21 cellular contexts compared by ENCODE assay signal in genomic region chr10:115998301-115998700, GRCh38.
DNase-seq lines count a peak whose midpoint lies in the region; ATAC-seq and TF ChIP-seq lines count a peak whose summit lies in the region.
"Had no signal": no experiment of that assay in that cellular context is flagged by ENCODE, and none has a peak within 500 bp of the region (broad histone marks: within the 10 kb centered on the region; RNA-seq: fewer than 3 reads in every experiment).

No MANE protein-coding gene starts in this region.

- H3K27me3 ChIP-seq in trophoblast cell (ENCODE audit: insufficient read depth, low read length) (no peaks in the 10 kb centered on the region), Caco-2 (replicated peaks; ENCODE audit: control insufficient read depth, insufficient read depth, low read length) (no peaks in the 10 kb centered on the region)
- H3K27me3 ChIP-seq: BLaER1 treated with 17β-estradiol and CSF1 and Interleukin-3, amounts not matched to agents 10 nM and 100 nM had no signal

- H2BK12ac ChIP-seq in trophoblast cell (ENCODE audit: low read length) = no peak overlapping the region

- H4K8ac ChIP-seq in trophoblast cell (ENCODE audit: low read depth, low read length) = no peak overlapping the region

- H3K4me3 ChIP-seq in iPS-18c (ENCODE audit: insufficient read depth, low read depth, low read length) (peak overlapping the region; percentile 9; the same call in 1 of the 2 replicates), trophoblast cell (ENCODE audit: low read depth, low read length) (no peak overlapping the region), Caco-2 (ENCODE audit: low read depth, low read length) (no peak overlapping the region)
- H3K4me3 ChIP-seq: BLaER1 treated with 17β-estradiol and CSF1 and Interleukin-3, amounts not matched to agents 10 nM and 100 nM had no signal

- no peak overlapping the region for H3K23ac ChIP-seq in trophoblast cell (ENCODE audit: low read length)

- no peak overlapping the region for H3K4ac ChIP-seq in trophoblast cell (ENCODE audit: low read depth, low read length)

- H3K4me3 Mint-ChIP-seq in activated T-helper 17 cell treated with anti-CD3 and anti-CD28 coated beads, Interleukin-2, amount 50 U/mL, for 72 hours = no peak overlapping the region
- H3K4me3 Mint-ChIP-seq in Caco-2 (ENCODE audit: unreplicated experiment) = no peak overlapping the region
- H3K4me3 Mint-ChIP-seq: B cell; CD4-positive, alpha-beta T cell; CD8-positive, alpha-beta T cell had no signal

- H4K12ac ChIP-seq in trophoblast cell (ENCODE audit: low read depth, low read length) = no peak overlapping the region

- H3K4me1 ChIP-seq in trophoblast cell (ENCODE audit: control insufficient read depth in 1 of 2, insufficient read depth in 2 of 2, low read length in 2 of 2) (peaks cover 4 to 10% of the 10 kb centered on the region in 2 experiments), Caco-2 (peaks cover 16% of the 10 kb centered on the region)

- peaks cover 10% of the 10 kb centered on the region for H3K9me3 ChIP-seq in iPS-18c (ENCODE audit: control insufficient read depth, insufficient read depth, low read length)
- peaks cover 6% of the 10 kb centered on the region for H3K9me3 ChIP-seq in trophoblast cell (ENCODE audit: insufficient read depth, low read depth, low read length)
- H3K9me3 ChIP-seq in Caco-2 = no peaks in the 10 kb centered on the region; the same call in 1 of the 2 replicates

- CTCF ChIA-PET in Caco-2 (lab: Charles Lee) = no interaction called here

- H3K14ac ChIP-seq in trophoblast cell (ENCODE audit: low read length) = no peak overlapping the region

- no peaks in the 10 kb centered on the region for H3K79me1 ChIP-seq in trophoblast cell (ENCODE audit: low read length)

- no peak overlapping the region for H2AFZ ChIP-seq in trophoblast cell (ENCODE audit: insufficient read depth, low read length, poor library complexity)

- no CpG with 5 or more reads among the region's 2 CpGs for WGBS in trophoblast cell (ENCODE audit: extremely low coverage, insufficient coverage, insufficient read length)

- H3K36me3 Mint-ChIP-seq in activated T-helper 17 cell treated with anti-CD3 and anti-CD28 coated beads, Interleukin-2, amount 50 U/mL, for 72 hours (ENCODE audit: low read depth) = no peaks in the 10 kb centered on the region
- H3K36me3 Mint-ChIP-seq in Caco-2 (ENCODE audit: insufficient read depth, unreplicated experiment) = no peaks in the 10 kb centered on the region
- H3K36me3 Mint-ChIP-seq: CD8-positive, alpha-beta T cell had no signal

- no peaks in the 10 kb centered on the region for H3K4me1 Mint-ChIP-seq in activated T-helper 17 cell treated with anti-CD3 and anti-CD28 coated beads, Interleukin-2, amount 50 U/mL, for 72 hours
- H3K4me1 Mint-ChIP-seq in Caco-2 (ENCODE audit: low read depth, unreplicated experiment) = peaks cover 12% of the 10 kb centered on the region
- H3K4me1 Mint-ChIP-seq: B cell had no signal

- H3K9me3 Mint-ChIP-seq in activated T-helper 17 cell treated with anti-CD3 and anti-CD28 coated beads, Interleukin-2, amount 50 U/mL, for 72 hours = peaks cover 7% of the 10 kb centered on the region
- peaks cover 36% of the 10 kb centered on the region for H3K9me3 Mint-ChIP-seq in Caco-2 (ENCODE audit: unreplicated experiment)

- no peaks in the 10 kb centered on the region for H3K27me3 Mint-ChIP-seq in activated T-helper 17 cell treated with anti-CD3 and anti-CD28 coated beads, Interleukin-2, amount 50 U/mL, for 72 hours
- H3K27me3 Mint-ChIP-seq in Caco-2 (ENCODE audit: insufficient read depth, unreplicated experiment) = no peaks in the 10 kb centered on the region
- H3K27me3 Mint-ChIP-seq: B cell; CD4-positive, alpha-beta T cell had no signal

- no peak for TF ChIP-seq CTCF in Caco-2 (IDR thresholded peaks at IDR 0.05; ENCODE audit: insufficient read depth in 1 of 2, low read depth in 1 of 2, low read length in 1 of 2, severe bottlenecking in 1 of 2, unreplicated experiment in 1 of 2)

- in situ Hi-C loops in ACHN (cut with HindIII; ENCODE audit: low pct_ligation_motif_present, low pct_unique_long_range_greater_than_20kb, low sequenced_read_pairs) = no loop called here
- in situ Hi-C loops in G401 (cut with HindIII; ENCODE audit: low sequenced_read_pairs) = no loop called here

- H2AK5ac ChIP-seq in trophoblast cell (ENCODE audit: low read length) = no peak overlapping the region

- BruUV-seq in Caco-2 (replicated peaks; lab: Mats Ljungman, UMichigan) = no TSS peak

- H3K36me3 ChIP-seq in trophoblast cell (ENCODE audit: control insufficient read depth in 1 of 2, insufficient read depth in 2 of 2, low read length in 2 of 2) = no peaks in the 10 kb centered on the region
- no peaks in the 10 kb centered on the region for H3K36me3 ChIP-seq in Caco-2 (ENCODE audit: control insufficient read depth, insufficient read depth, low read length)
- H3K36me3 ChIP-seq: BLaER1 treated with 17β-estradiol and CSF1 and Interleukin-3, amounts not matched to agents 10 nM and 100 nM had no signal

- H3K18ac ChIP-seq in trophoblast cell (ENCODE audit: low read length) = no peak overlapping the region

- no peak overlapping the region for H4K91ac ChIP-seq in trophoblast cell (ENCODE audit: low read depth, low read length)

- H3K27ac Mint-ChIP-seq in activated T-helper 17 cell treated with anti-CD3 and anti-CD28 coated beads, Interleukin-2, amount 50 U/mL, for 72 hours = no peak overlapping the region
- no peak overlapping the region for H3K27ac Mint-ChIP-seq in Caco-2 (ENCODE audit: unreplicated experiment)
- H3K27ac Mint-ChIP-seq: B cell; CD4-positive, alpha-beta T cell; CD8-positive, alpha-beta T cell had no signal

- H2BK5ac ChIP-seq in trophoblast cell (ENCODE audit: low read depth, low read length, poor library complexity) = no peak overlapping the region

- H3K9ac ChIP-seq in trophoblast cell (ENCODE audit: low read length) = no peak overlapping the region
- H3K9ac ChIP-seq: BLaER1 treated with 17β-estradiol and CSF1 and Interleukin-3, amounts not matched to agents 10 nM and 100 nM had no signal

- POLR2A ChIA-PET in Caco-2 (lab: Charles Lee) = no interaction called here

- no peaks in the 10 kb centered on the region for H3K79me2 ChIP-seq in trophoblast cell (ENCODE audit: control insufficient read depth, insufficient read depth, low read length, poor library complexity)

- DNase-seq in ACHN (peak; percentile 11), M059J (ENCODE audit: low read depth) (peak; percentile 40), trophoblast cell (peak; percentile 52 to 66), G401 (ENCODE audit: low spot score) (no peak), Caco-2 (no peak)
- DNase-seq: 8988T; AML-193; CD4-positive, alpha-beta T cell; CD8-positive, alpha-beta T cell; DMS 273 treated with DMSO at 0.1 percent for 48 hours; DMS153; DMS79; DND-41; EL; GF-D8 had no signal

- no peak for ATAC-seq in activated T-helper 17 cell treated with anti-CD3 and anti-CD28 coated beads, Interleukin-2, amount 50 U/mL, for 72 hours (replicated peaks)
- no peak for ATAC-seq in HG03039 (IDR thresholded peaks at IDR 0.05; ENCODE audit: unreplicated experiment)
- ATAC-seq: CD8-positive, alpha-beta T cell had no signal

- H2BK120ac ChIP-seq in trophoblast cell (ENCODE audit: insufficient read depth, low read length, poor library complexity) = no peak overlapping the region

- H3K4me2 ChIP-seq in trophoblast cell (ENCODE audit: low read length) = no peak overlapping the region
- H3K4me2 ChIP-seq: BLaER1 treated with 17β-estradiol and CSF1 and Interleukin-3, amounts not matched to agents 10 nM and 100 nM had no signal

- no peak overlapping the region for H3K27ac ChIP-seq in trophoblast cell (ENCODE audit: low read depth, low read length)
- H3K27ac ChIP-seq: BLaER1 treated with 17β-estradiol and CSF1 and Interleukin-3, amounts not matched to agents 10 nM and 100 nM; C4-2B had no signal

- intact Hi-C loops in Caco-2 (cut with micrococcal nuclease; ENCODE audit: unreplicated experiment) = no loop called here

Comparison
In these comparisons a context has a peak if more than half of its experiments do, and no peak if none do; other contexts are left out.
1. DNase-seq: peak in ACHN (single experiment), M059J (single experiment) and trophoblast cell (2 of 2); none in G401 (single experiment) and Caco-2 (0 of 2).